9 cellular contexts compared by ENCODE assay signal in the genomic region with DNA sequence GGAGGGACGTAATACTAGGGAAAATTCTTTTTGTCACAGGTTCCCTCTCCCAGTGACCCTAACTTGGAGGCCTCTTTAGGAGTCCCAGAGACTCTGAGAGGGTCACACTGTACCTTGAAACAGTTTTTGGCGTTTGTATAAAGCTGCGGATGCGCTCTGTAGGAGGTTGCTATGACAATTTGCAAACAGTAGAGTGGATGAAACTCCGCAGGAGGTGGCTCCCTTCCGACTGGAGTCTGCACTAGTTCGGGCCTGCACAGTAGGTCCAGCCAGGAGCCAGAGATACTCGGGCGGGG. TPM values are rescaled to one million over a fixed set of nuclear protein-coding genes. Genes with fewer than 3 reads are reported as not detected.
A peak's percentile ranks its signal among the peaks of the same experiment; 100 is the strongest.
DNase-seq lines count a peak whose midpoint lies in the region; ATAC-seq and TF ChIP-seq lines count a peak whose summit lies in the region.
"Had no signal": no experiment of that assay in that cellular context is flagged by ENCODE, and none has a peak within 500 bp of the region (broad histone marks: within the 10 kb centered on the region; RNA-seq: fewer than 3 reads in every experiment).

No MANE protein-coding gene starts in this region.

- no peak for TF ChIP-seq CTCF in left ventricle myocardium inferior (IDR thresholded peaks at IDR 0.05; ENCODE audit: borderline replicate concordance)
- TF ChIP-seq CTCF in gastrocnemius medialis (IDR thresholded peaks at IDR 0.05 in 4 of 5, conservative IDR thresholded peaks at IDR 0.05 in 1 of 5) = no peak

- H3K9me3 ChIP-seq in T-helper 17 cell (ENCODE audit: control insufficient read depth, low read length, poor library complexity, severe bottlenecking) (no peaks in the 10 kb centered on the region), left ventricle myocardium inferior (replicated peaks) (no peaks in the 10 kb centered on the region), gastrocnemius medialis (no peaks in the 10 kb centered on the region)

- ATAC-seq in T-helper 17 cell (no peak), gastrocnemius medialis (no peak), HG02885 (IDR thresholded peaks at IDR 0.05; ENCODE audit: poor library complexity, unreplicated experiment) (no peak)

- no peaks in the 10 kb centered on the region for H3K27me3 Mint-ChIP-seq in T-helper 17 cell

- in situ Hi-C loops in gastrocnemius medialis (cut with MboI; ENCODE audit: low sequenced_read_pairs in 4 of 4) = loop anchor here in 1 of 4 donors (10.0 kb wide), 1 partner anchor 122 kb away; no protein-coding TSS in a partner anchor

- no peaks in the 10 kb centered on the region for H3K27me3 ChIP-seq in left ventricle myocardium inferior (ENCODE audit: low read depth)
- H3K27me3 ChIP-seq in gastrocnemius medialis = no peaks in the 10 kb centered on the region
- H3K27me3 ChIP-seq: dorsolateral prefrontal cortex had no signal

- no peaks in the 10 kb centered on the region for H3K36me3 ChIP-seq in left ventricle myocardium inferior
- H3K36me3 ChIP-seq in gastrocnemius medialis = no peaks in the 10 kb centered on the region

- peak overlapping the region; percentile 94 for H3K4me3 ChIP-seq in left ventricle myocardium inferior
- peak overlapping the region in 2 of 4 donors; percentile 97 to 98 for H3K4me3 ChIP-seq in gastrocnemius medialis

- DNase-seq in NCI-H2081 (lab: John Stamatoyannopoulos, UW) (peak; percentile 22 to 66), NCI-H2081 treated with DMSO at 0.1 percent for 48 hours (lab: John Stamatoyannopoulos, UW) (no peak), T-helper 17 cell (no peak), left ventricle myocardium inferior (no peak), gastrocnemius medialis (no peak), medulla oblongata (ENCODE audit: extremely low spot score) (no peak), NCI-H2227 treated with DMSO at 0.1 percent for 48 hours (lab: John Stamatoyannopoulos, UW) (no peak)

- H3K27ac Mint-ChIP-seq in T-helper 17 cell = peak overlapping the region; percentile 96

- H3K4me1 Mint-ChIP-seq in T-helper 17 cell = peaks cover 37% of the 10 kb centered on the region

- peaks cover 10% of the 10 kb centered on the region for H3K36me3 Mint-ChIP-seq in T-helper 17 cell (ENCODE audit: low read depth)

- TF ChIP-seq POLR2A in gastrocnemius medialis (IDR thresholded peaks at IDR 0.05) = no peak

- peak overlapping the region; percentile 97 for H3K4me3 Mint-ChIP-seq in T-helper 17 cell

- intact Hi-C loops in left ventricle myocardium inferior (cut with micrococcal nuclease) (no loop called here), gastrocnemius medialis (cut with DNase I; ENCODE audit: low total_unique reads) (loop anchor here (5.0 to 10.0 kb wide), 3 partner anchors 180 to 382 kb away; a partner anchor contains a TSS)

- H3K4me1 ChIP-seq in left ventricle myocardium inferior (peaks cover 47% of the 10 kb centered on the region), gastrocnemius medialis (peaks cover 24 to 27% of the 10 kb centered on the region in 2 donors)

- peak overlapping the region; percentile 99 for H3K27ac ChIP-seq in left ventricle myocardium inferior (replicated peaks)
- H3K27ac ChIP-seq in gastrocnemius medialis = peak overlapping the region; percentile 98 to 100 (median 99)

RNA-seq across cellular contexts. Expression of a gene that starts 1.3 kb away (rescaled TPM):
- total RNA-seq in T-helper 17 cell = 10 to 100 TPM; 85.6 to 88.9 TPM
- 42.6 TPM for total RNA-seq in left ventricle myocardium inferior
- 10 to 100 TPM; 14.1 to 25.7 (median 15.9) TPM for total RNA-seq in gastrocnemius medialis

Comparison
In these comparisons a context has a peak if more than half of its experiments do, and no peak if none do; other contexts are left out.
1. DNase-seq: peak in NCI-H2081 (2 of 2); none in NCI-H2081 treated with DMSO at 0.1 percent for 48 hours (single experiment), T-helper 17 cell (0 of 3), left ventricle myocardium inferior (single experiment), gastrocnemius medialis (0 of 2), medulla oblongata (single experiment) and NCI-H2227 treated with DMSO at 0.1 percent for 48 hours (single experiment).